ENCODE assay signal across 1 cellular context in genomic region chr19:10736916-10737551, GRCh38.
TF ChIP-seq lines count a peak whose summit lies in the region.

No MANE protein-coding gene starts in this region.

TF ChIP-seq in K562, 482 proteins besides CTCF, POLR2A, EP300 and RAD21 (continued from another document and continues in another):
- no peak for TF ChIP-seq KAT2B (IDR thresholded peaks at IDR 0.05; ENCODE audit: low read depth, low read length)
- TF ChIP-seq MAZ (CRISPR knock-in tag; conservative IDR thresholded peaks at IDR 0.05 in 1 of 2, IDR thresholded peaks at IDR 0.05 in 1 of 2): no peak
- peak; percentile 88 for TF ChIP-seq EP400 (IDR thresholded peaks at IDR 0.05)
- 0 out of 2 replicates have a peak, but pooled peaks have one; percentile 38 for TF ChIP-seq ZNF134 (CRISPR knock-in tag; conservative IDR thresholded peaks at IDR 0.05)
- TF ChIP-seq ZFPM2 (CRISPR knock-in tag; IDR thresholded peaks at IDR 0.05): no peak
- TF ChIP-seq BRF1 (IDR thresholded peaks at IDR 0.05; ENCODE audit: borderline replicate concordance, extremely low read depth, insufficient read length): no peak
- TF ChIP-seq ZEB2 (IDR thresholded peaks at IDR 0.05): peak; percentile 88
- no peak for TF ChIP-seq ZFP91 (CRISPR knock-in tag; IDR thresholded peaks at IDR 0.05)
- TF ChIP-seq ZSCAN32 (CRISPR knock-in tag; IDR thresholded peaks at IDR 0.05): no peak
- peak; percentile 32; the same call in 1 of the 2 replicates for TF ChIP-seq TAL1 (IDR thresholded peaks at IDR 0.05)
- no peak for TF ChIP-seq YBX1 (IDR thresholded peaks at IDR 0.05)
- 0 out of 2 replicates have a peak, but pooled peaks have one; percentile 3 for TF ChIP-seq ZFX (CRISPR knock-in tag; IDR thresholded peaks at IDR 0.05)
- TF ChIP-seq VEZF1 (CRISPR knock-in tag; IDR thresholded peaks at IDR 0.05): no peak
- TF ChIP-seq, protein P1, sequence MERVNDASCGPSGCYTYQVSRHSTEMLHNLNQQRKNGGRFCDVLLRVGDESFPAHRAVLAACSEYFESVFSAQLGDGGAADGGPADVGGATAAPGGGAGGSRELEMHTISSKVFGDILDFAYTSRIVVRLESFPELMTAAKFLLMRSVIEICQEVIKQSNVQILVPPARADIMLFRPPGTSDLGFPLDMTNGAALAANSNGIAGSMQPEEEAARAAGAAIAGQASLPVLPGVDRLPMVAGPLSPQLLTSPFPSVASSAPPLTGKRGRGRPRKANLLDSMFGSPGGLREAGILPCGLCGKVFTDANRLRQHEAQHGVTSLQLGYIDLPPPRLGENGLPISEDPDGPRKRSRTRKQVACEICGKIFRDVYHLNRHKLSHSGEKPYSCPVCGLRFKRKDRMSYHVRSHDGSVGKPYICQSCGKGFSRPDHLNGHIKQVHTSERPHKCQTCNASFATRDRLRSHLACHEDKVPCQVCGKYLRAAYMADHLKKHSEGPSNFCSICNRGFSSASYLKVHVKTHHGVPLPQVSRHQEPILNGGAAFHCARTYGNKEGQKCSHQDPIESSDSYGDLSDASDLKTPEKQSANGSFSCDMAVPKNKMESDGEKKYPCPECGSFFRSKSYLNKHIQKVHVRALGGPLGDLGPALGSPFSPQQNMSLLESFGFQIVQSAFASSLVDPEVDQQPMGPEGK (CRISPR knock-in tag; IDR thresholded peaks at IDR 0.05; ENCODE audit: borderline replicate concordance): no peak
- TF ChIP-seq ZNF23 (CRISPR knock-in tag; IDR thresholded peaks at IDR 0.05): no peak
- TF ChIP-seq LEF1 (IDR thresholded peaks at IDR 0.05): peak; percentile 64; the same call in 1 of the 2 replicates
- TF ChIP-seq TGIF2 (CRISPR knock-in tag; IDR thresholded peaks at IDR 0.05): no peak
- peak; percentile 83 for TF ChIP-seq NBN (IDR thresholded peaks at IDR 0.05; ENCODE audit: low read depth)
- no peak for TF ChIP-seq AFF1 (IDR thresholded peaks at IDR 0.05; ENCODE audit: low read depth in 1 of 2, partially characterized antibody in 2 of 2)
- peak; percentile 77 for TF ChIP-seq ARID1B (IDR thresholded peaks at IDR 0.05)
- peak; percentile 63; the same call in 1 of the 2 replicates for TF ChIP-seq HDAC2 (IDR thresholded peaks at IDR 0.05)
- TF ChIP-seq ZNF592 (IDR thresholded peaks at IDR 0.05): peak; percentile 72
- TF ChIP-seq, protein P2, sequence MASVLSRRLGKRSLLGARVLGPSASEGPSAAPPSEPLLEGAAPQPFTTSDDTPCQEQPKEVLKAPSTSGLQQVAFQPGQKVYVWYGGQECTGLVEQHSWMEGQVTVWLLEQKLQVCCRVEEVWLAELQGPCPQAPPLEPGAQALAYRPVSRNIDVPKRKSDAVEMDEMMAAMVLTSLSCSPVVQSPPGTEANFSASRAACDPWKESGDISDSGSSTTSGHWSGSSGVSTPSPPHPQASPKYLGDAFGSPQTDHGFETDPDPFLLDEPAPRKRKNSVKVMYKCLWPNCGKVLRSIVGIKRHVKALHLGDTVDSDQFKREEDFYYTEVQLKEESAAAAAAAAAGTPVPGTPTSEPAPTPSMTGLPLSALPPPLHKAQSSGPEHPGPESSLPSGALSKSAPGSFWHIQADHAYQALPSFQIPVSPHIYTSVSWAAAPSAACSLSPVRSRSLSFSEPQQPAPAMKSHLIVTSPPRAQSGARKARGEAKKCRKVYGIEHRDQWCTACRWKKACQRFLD (CRISPR knock-in tag; IDR thresholded peaks at IDR 0.05): no peak
- no peak for TF ChIP-seq MYBL2 (IDR thresholded peaks at IDR 0.05; ENCODE audit: low read depth)
- TF ChIP-seq MYBL2 (CRISPR knock-in tag; IDR thresholded peaks at IDR 0.05; ENCODE audit: borderline replicate concordance): no peak
- no peak for TF ChIP-seq ZNF253 (CRISPR knock-in tag; conservative IDR thresholded peaks at IDR 0.05)
- TF ChIP-seq ZBTB5 (IDR thresholded peaks at IDR 0.05): no peak
- peak; percentile 42 for TF ChIP-seq ATF7 (IDR thresholded peaks at IDR 0.05)
- no peak for TF ChIP-seq TCF3 (CRISPR knock-in tag; IDR thresholded peaks at IDR 0.05)
- no peak for TF ChIP-seq ZNF3 (CRISPR knock-in tag; IDR thresholded peaks at IDR 0.05)
- 0 out of 2 replicates have a peak, but pooled peaks have one; percentile 6 for TF ChIP-seq CEBPB (tag; IDR thresholded peaks at IDR 0.05)
- no peak for TF ChIP-seq ZBTB7A (IDR thresholded peaks at IDR 0.05; ENCODE audit: borderline replicate concordance, control insufficient read depth, low read depth, low read length)
- no peak for TF ChIP-seq JUNB (CRISPR knock-in tag; conservative IDR thresholded peaks at IDR 0.05)
- TF ChIP-seq, protein P3, sequence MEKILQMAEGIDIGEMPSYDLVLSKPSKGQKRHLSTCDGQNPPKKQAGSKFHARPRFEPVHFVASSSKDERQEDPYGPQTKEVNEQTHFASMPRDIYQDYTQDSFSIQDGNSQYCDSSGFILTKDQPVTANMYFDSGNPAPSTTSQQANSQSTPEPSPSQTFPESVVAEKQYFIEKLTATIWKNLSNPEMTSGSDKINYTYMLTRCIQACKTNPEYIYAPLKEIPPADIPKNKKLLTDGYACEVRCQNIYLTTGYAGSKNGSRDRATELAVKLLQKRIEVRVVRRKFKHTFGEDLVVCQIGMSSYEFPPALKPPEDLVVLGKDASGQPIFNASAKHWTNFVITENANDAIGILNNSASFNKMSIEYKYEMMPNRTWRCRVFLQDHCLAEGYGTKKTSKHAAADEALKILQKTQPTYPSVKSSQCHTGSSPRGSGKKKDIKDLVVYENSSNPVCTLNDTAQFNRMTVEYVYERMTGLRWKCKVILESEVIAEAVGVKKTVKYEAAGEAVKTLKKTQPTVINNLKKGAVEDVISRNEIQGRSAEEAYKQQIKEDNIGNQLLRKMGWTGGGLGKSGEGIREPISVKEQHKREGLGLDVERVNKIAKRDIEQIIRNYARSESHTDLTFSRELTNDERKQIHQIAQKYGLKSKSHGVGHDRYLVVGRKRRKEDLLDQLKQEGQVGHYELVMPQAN (IDR thresholded peaks at IDR 0.05; ENCODE audit: borderline replicate concordance): 0 out of 2 replicates have a peak, but pooled peaks have one; percentile 17
- peak; percentile 77; the same call in 1 of the 2 replicates for TF ChIP-seq CEBPG (CRISPR knock-in tag; IDR thresholded peaks at IDR 0.05)
- 0 out of 4 replicates have a peak, but pooled peaks of 1 of the 2 experiments have one; percentile 9 for TF ChIP-seq CEBPG (tag; conservative IDR thresholded peaks at IDR 0.05 in 1 of 2, IDR thresholded peaks at IDR 0.05 in 1 of 2)
- no peak for TF ChIP-seq NUFIP1 (IDR thresholded peaks at IDR 0.05; ENCODE audit: partially characterized antibody)
- no peak for TF ChIP-seq TAF9B (IDR thresholded peaks at IDR 0.05; ENCODE audit: partially characterized antibody)
- TF ChIP-seq MYC (IDR thresholded peaks at IDR 0.05; ENCODE audit: low read depth, low read length): peak; percentile 90
- TF ChIP-seq MYC (CRISPR knock-in tag; IDR thresholded peaks at IDR 0.05; ENCODE audit: borderline replicate concordance, low read depth): no peak
- TF ChIP-seq NCOA1 (IDR thresholded peaks at IDR 0.05; ENCODE audit: low read depth): no peak
- no peak for TF ChIP-seq NR2C2 (CRISPR knock-in tag; IDR thresholded peaks at IDR 0.05)
- peak; percentile 39; the same call in 1 of the 2 replicates for TF ChIP-seq NR2C2 (tag; IDR thresholded peaks at IDR 0.05)
- TF ChIP-seq GATAD2B (IDR thresholded peaks at IDR 0.05; ENCODE audit: borderline replicate concordance): no peak
- TF ChIP-seq JUND (IDR thresholded peaks at IDR 0.05; ENCODE audit: borderline replicate concordance, low read depth, low read length): peak; percentile 11; the same call in 1 of the 2 replicates
- no peak; the same call in 2 of the 3 replicates for TF ChIP-seq JUND (tag; IDR thresholded peaks at IDR 0.05; ENCODE audit: borderline replicate concordance, low read depth, low read length)
- no peak for TF ChIP-seq RFX5 (IDR thresholded peaks at IDR 0.05; ENCODE audit: low read depth, low read length)
- no peak for TF ChIP-seq MTA3 (IDR thresholded peaks at IDR 0.05; ENCODE audit: borderline replicate concordance)
- TF ChIP-seq SMARCA4 (IDR thresholded peaks at IDR 0.05): peak; percentile 38; the same call in 1 of the 2 replicates
- no peak for TF ChIP-seq CBFA2T3 (IDR thresholded peaks at IDR 0.05)
- TF ChIP-seq NCOA4 (IDR thresholded peaks at IDR 0.05; ENCODE audit: partially characterized antibody): no peak
- TF ChIP-seq HDGF (IDR thresholded peaks at IDR 0.05): no peak
